Comparison of ENCODE assay signal across 32 cellular contexts in the genomic region with DNA sequence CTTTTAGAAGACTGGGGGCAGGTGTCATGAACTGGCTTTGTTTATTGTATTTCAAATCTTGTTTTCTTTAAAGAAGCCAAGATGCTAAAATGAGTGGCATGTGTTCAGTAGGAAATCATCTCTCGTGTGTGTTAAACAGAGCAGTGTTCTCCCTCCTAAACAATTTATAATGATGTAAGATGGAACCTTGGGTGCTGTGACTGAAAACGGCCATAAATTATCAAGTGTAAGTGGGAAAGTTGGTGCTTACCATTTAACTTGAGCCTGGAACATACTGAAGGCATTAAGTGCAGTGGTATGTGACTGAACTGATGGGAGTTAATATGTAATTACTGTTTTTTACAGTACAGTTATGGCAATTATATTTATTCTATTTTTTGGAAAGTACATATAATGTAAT.
"Had no signal": no experiment of that assay in that cellular context is flagged by ENCODE, and none has a peak within 500 bp of the region (broad histone marks: within the 10 kb centered on the region; RNA-seq: fewer than 3 reads in every experiment).

No MANE protein-coding gene starts in this region.

- H3K36me3 Mint-ChIP-seq: immature natural killer cell, mesothelial cell of epicardium, naive B cell, natural killer cell had no signal

- ATAC-seq: left colon; natural killer cell; right lobe of liver; stimulated activated naive B cell treated with anti-CD40 and anti-IgM and Interleukin-4, amounts not matched to agents 10 μg/mL and 1 μg/mL and 100 μg/mL, for 72 hours; stimulated activated naive CD8-positive, alpha-beta T cell treated with anti-CD3 and anti-CD28 coated beads, Interleukin-15, Interleukin-2, amounts not matched to agents 100 U/mL and 50 U/mL, for 24 hours had no signal

- H3K36me3 ChIP-seq: left ventricle myocardium inferior, neural progenitor cell, neutrophil, ovary, right atrium auricular region, right lobe of liver, stomach, thyroid gland, transverse colon, upper lobe of left lung, vagina had no signal

- FAIRE-seq: islet of Langerhans, kidney had no signal

- H3K4me3 ChIP-seq: left ventricle myocardium inferior, lung, neural progenitor cell, ovary, right atrium auricular region, right lobe of liver, skin epidermis, stomach, testis, thyroid gland, transverse colon, upper lobe of left lung, vagina had no signal

- H3K4me3 Mint-ChIP-seq: immature natural killer cell; mesothelial cell of epicardium; naive B cell; natural killer cell; nephron progenitor cell; neural progenitor cell; stimulated activated naive B cell treated with anti-CD40 and anti-IgM and Interleukin-4, amounts not matched to agents 10 μg/mL and 1 μg/mL and 100 μg/mL, for 72 hours had no signal

- H3K27ac Mint-ChIP-seq: immature natural killer cell; mesothelial cell of epicardium; natural killer cell; nephron progenitor cell; neural progenitor cell; progenitor cell of endocrine pancreas; stimulated activated naive B cell treated with anti-CD40 and anti-IgM and Interleukin-4, amounts not matched to agents 10 μg/mL and 1 μg/mL and 100 μg/mL, for 72 hours had no signal

- H3K27me3 Mint-ChIP-seq: naive B cell had no signal

- H3K27ac ChIP-seq: left ventricle myocardium inferior, neural progenitor cell, neutrophil, ovary, right atrium auricular region, right lobe of liver, skin epidermis, stomach, testis, thyroid gland, transverse colon, upper lobe of left lung, vagina had no signal

- H3K4me2 ChIP-seq: neural progenitor cell had no signal

- H3K27me3 ChIP-seq: neural progenitor cell, neutrophil, ovary, right atrium auricular region, right lobe of liver, stomach, testis, thyroid gland, transverse colon, upper lobe of left lung, vagina had no signal

- DNase-seq: hypothalamus; immature natural killer cell; kidney; left colon; left ventricle myocardium inferior; mesendoderm; naive B cell; natural killer cell; nephron progenitor cell; occipital lobe; ovary; right lobe of liver; stimulated activated CD4-positive, alpha-beta T cell treated with anti-CD3 and anti-CD28 coated beads, Interleukin-12 subunit alpha, Interleukin-12 subunit beta, amount 100 ng/mL, for 4 hours; stimulated activated CD4-positive, alpha-beta T cell treated with anti-CD3 and anti-CD28 coated beads, Interleukin-15, amount 100 ng/mL, for 24 hours; stimulated activated CD4-positive, alpha-beta T cell treated with anti-CD3 and anti-CD28 coated beads, Interleukin-2, amount 100 ng/mL, for 24 hours; stimulated activated CD4-positive, alpha-beta T cell treated with anti-CD3 and anti-CD28 coated beads, Interleukin-4, amount 100 ng/mL, for 1 hour; stimulated activated naive B cell treated with anti-CD40 and anti-IgM and Interleukin-4, amounts not matched to agents 10 μg/mL and 1 μg/mL and 100 μg/mL, for 72 hours; stimulated activated naive CD8-positive, alpha-beta T cell treated with anti-CD3 and anti-CD28 coated beads, Interleukin-15, Interleukin-2, amounts not matched to agents 100 U/mL and 50 U/mL, for 24 hours; stomach; testis; thyroid gland; transverse colon; upper lobe of left lung had no signal

- H2AFZ ChIP-seq: neural progenitor cell had no signal

- H3K9me3 ChIP-seq: left ventricle myocardium inferior, neutrophil, ovary, right atrium auricular region, right lobe of liver, stomach, testis, thyroid gland, transverse colon, upper lobe of left lung, vagina had no signal

- H3K9ac ChIP-seq: neural progenitor cell had no signal

- H3K9me3 Mint-ChIP-seq: immature natural killer cell, natural killer cell, neural progenitor cell had no signal

- H3K4me1 ChIP-seq: right lobe of liver, testis, thyroid gland, vagina had no signal
